In the genomic region with DNA sequence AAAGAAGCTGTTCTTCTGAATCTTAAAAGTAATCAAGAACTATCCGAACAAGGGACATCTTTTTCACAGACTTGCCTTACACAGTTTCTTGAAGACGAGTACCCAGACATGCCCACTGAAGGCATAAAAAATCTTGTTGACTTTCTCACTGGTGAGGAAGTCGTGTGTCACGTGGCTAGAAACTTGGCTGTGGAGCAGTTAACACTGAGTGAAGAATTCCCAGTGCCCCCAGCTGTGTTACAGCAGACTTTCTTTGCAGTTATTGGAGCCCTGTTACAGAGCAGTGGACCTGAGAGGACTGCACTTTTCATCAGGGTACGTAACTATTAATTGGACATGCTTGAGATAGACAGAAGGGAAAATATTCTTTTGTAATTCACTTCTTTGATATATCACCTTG, we compare ENCODE assay signal across 8 cellular contexts. TPM values are rescaled to one million over a fixed set of nuclear protein-coding genes. Genes with fewer than 3 reads are reported as not detected.
DNase-seq lines count a peak whose midpoint lies in the region; ATAC-seq and TF ChIP-seq lines count a peak whose summit lies in the region.

No MANE protein-coding gene starts in this region.

- H3K79me1 ChIP-seq in neuronal stem cell (ENCODE audit: low read depth, low read length) = no peaks in the 10 kb centered on the region

- H3K4ac ChIP-seq in neuronal stem cell (ENCODE audit: low read length) = no peak overlapping the region

- no peaks in the 10 kb centered on the region for H3K27me3 ChIP-seq in Loucy (ENCODE audit: insufficient read depth, low read length, poor library complexity, severe bottlenecking)
- no peaks in the 10 kb centered on the region for H3K27me3 ChIP-seq in neuronal stem cell (ENCODE audit: control insufficient read depth in 3 of 3, insufficient read depth in 3 of 3, low read depth in 1 of 3, low read length in 3 of 3)

- peaks cover 31 to 39% of the 10 kb centered on the region in 2 donors for H3K36me3 Mint-ChIP-seq in CD14-positive monocyte
- peaks cover 0 to 41% (median 11%) of the 10 kb centered on the region in 3 donors for H3K36me3 Mint-ChIP-seq in naive thymus-derived CD8-positive, alpha-beta T cell

- ATAC-seq in naive thymus-derived CD8-positive, alpha-beta T cell = no peak

- peak overlapping the region; percentile 12 to 65 for H3K4me3 Mint-ChIP-seq in CD14-positive monocyte
- peak overlapping the region; percentile 61 to 95 (median 80) for H3K4me3 Mint-ChIP-seq in naive thymus-derived CD8-positive, alpha-beta T cell

- intact Hi-C loops in CD14-positive monocyte (cut with micrococcal nuclease) = loop anchor here (10.0 kb wide), 3 partner anchors 125 to 625 kb away; partner anchors contain the start of genes AP1S3 (in 1 of the 2) and CUL3 (in 1 of the 2)

- POLR2A ChIA-PET in naive thymus-derived CD8-positive, alpha-beta T cell (lab: Charles Lee) = interaction anchor here (0.9 kb wide), 1 partner anchor 15 kb away, joined by 3 read pairs; the partner anchor contains the start of gene WDFY1

- peaks cover 58% of the 10 kb centered on the region for H3K4me1 Mint-ChIP-seq in CD14-positive monocyte
- H3K4me1 Mint-ChIP-seq in naive thymus-derived CD8-positive, alpha-beta T cell = peaks cover 22 to 77% (median 53%) of the 10 kb centered on the region in 4 donors

- no peak overlapping the region for H3K27ac ChIP-seq in neuronal stem cell (replicated peaks; ENCODE audit: low read length)

- no peak overlapping the region for H3K23ac ChIP-seq in neuronal stem cell (ENCODE audit: low read depth, low read length, poor library complexity)

- H3K27me3 Mint-ChIP-seq in CD14-positive monocyte (ENCODE audit: low read depth in 3 of 3) = no peaks in the 10 kb centered on the region
- peaks cover 0 to 1% (median 0%) of the 10 kb centered on the region in 5 donors for H3K27me3 Mint-ChIP-seq in naive thymus-derived CD8-positive, alpha-beta T cell

- no peaks in the 10 kb centered on the region for H3K9me2 ChIP-seq in Loucy (replicated peaks; ENCODE audit: low read depth, low read length)

- H3K14ac ChIP-seq in neuronal stem cell (ENCODE audit: low read length) = no peak overlapping the region

- H4K91ac ChIP-seq in neuronal stem cell (ENCODE audit: low read depth, low read length, poor library complexity) = no peak overlapping the region

- peaks cover 73% of the 10 kb centered on the region for H3K79me2 ChIP-seq in Loucy (ENCODE audit: insufficient read depth, low read length)

- H3K4me2 ChIP-seq in Loucy (ENCODE audit: low read depth, low read length, poor library complexity, severe bottlenecking) = peak overlapping the region; percentile 94
- no peak overlapping the region for H3K4me2 ChIP-seq in neuronal stem cell (ENCODE audit: insufficient read depth, low read length, poor library complexity, severe bottlenecking)

- H4K20me1 ChIP-seq in Loucy (ENCODE audit: insufficient read depth, low read length, poor library complexity, severe bottlenecking) = peaks cover 62% of the 10 kb centered on the region

- H3K4me1 ChIP-seq in Loucy (ENCODE audit: insufficient read depth, low read length, poor library complexity, severe bottlenecking) (peaks cover 43% of the 10 kb centered on the region), neuronal stem cell (ENCODE audit: control insufficient read depth in 2 of 2, insufficient read depth in 1 of 2, low read depth in 1 of 2, low read length in 2 of 2) (peaks cover 6 to 18% of the 10 kb centered on the region in 2 donors)

- H3K4me3 ChIP-seq in Loucy (ENCODE audit: low read length, poor library complexity, severe bottlenecking) (peak overlapping the region; percentile 89), choroid plexus epithelial cell (ENCODE audit: low read depth, low read length) (no peak overlapping the region), neuronal stem cell (ENCODE audit: low read length in 2 of 2) (no peak overlapping the region)

- peaks cover 7% of the 10 kb centered on the region; the same call in 1 of the 2 replicates for H3K36me3 ChIP-seq in Loucy (ENCODE audit: insufficient read depth, low read length)
- H3K36me3 ChIP-seq in neuronal stem cell (replicated peaks in 1 of 2; ENCODE audit: control insufficient read depth in 2 of 2, insufficient read depth in 2 of 2, low read length in 2 of 2) = peaks cover 11 to 58% of the 10 kb centered on the region in 2 donors

- no peak overlapping the region for H2BK120ac ChIP-seq in neuronal stem cell (ENCODE audit: low read depth, low read length)

- no peak overlapping the region for H2BK15ac ChIP-seq in neuronal stem cell (ENCODE audit: low read length)

- no peak overlapping the region for H4K8ac ChIP-seq in neuronal stem cell (ENCODE audit: low read depth, low read length)

- H3K9me3 Mint-ChIP-seq in CD14-positive monocyte = peaks cover 0 to 2% (median 0%) of the 10 kb centered on the region in 7 donors
- no peaks in the 10 kb centered on the region for H3K9me3 Mint-ChIP-seq in naive thymus-derived CD8-positive, alpha-beta T cell

- H3K9ac ChIP-seq in Loucy (ENCODE audit: low read depth, low read length, poor library complexity, severe bottlenecking) (peak overlapping the region; percentile 87), neuronal stem cell (ENCODE audit: low read depth, low read length, poor library complexity) (no peak overlapping the region)

- H3F3A ChIP-seq in Loucy (ENCODE audit: low read depth) = no peaks in the 10 kb centered on the region

- H3K9me3 ChIP-seq in Loucy (ENCODE audit: insufficient read depth, low read depth, low read length) (no peaks in the 10 kb centered on the region), neuronal stem cell (replicated peaks in 1 of 2; ENCODE audit: control insufficient read depth in 2 of 2, insufficient read depth in 1 of 2, low read depth in 1 of 2, low read length in 2 of 2) (no peaks in the 10 kb centered on the region)

- no peak overlapping the region for H3K18ac ChIP-seq in neuronal stem cell (ENCODE audit: low read length)

- TF ChIP-seq CTCF in CD14-positive monocyte (IDR thresholded peaks at IDR 0.05) = no peak
- TF ChIP-seq CTCF in Loucy (conservative IDR thresholded peaks at IDR 0.05; ENCODE audit: low read length) = no peak
- no peak for TF ChIP-seq CTCF in choroid plexus epithelial cell (conservative IDR thresholded peaks at IDR 0.05; ENCODE audit: low read depth, low read length)

- no peak overlapping the region for H2BK12ac ChIP-seq in neuronal stem cell (ENCODE audit: low read length)

- no peak overlapping the region for H2AFZ ChIP-seq in Loucy (ENCODE audit: low read length)
- H2AFZ ChIP-seq in neuronal stem cell (ENCODE audit: low read length) = no peak overlapping the region

- no peak overlapping the region for H2AK5ac ChIP-seq in neuronal stem cell (ENCODE audit: low read depth, low read length)

- DNase-seq in CD14-positive monocyte (ENCODE audit: low spot score) (no peak), choroid plexus epithelial cell (ENCODE audit: low read depth) (peak; percentile 72), NCI-H2171 (lab: John Stamatoyannopoulos, UW) (no peak), neuronal stem cell (ENCODE audit: low spot score) (no peak), NCI-H524 treated with DMSO at 0.1 percent for 48 hours (lab: John Stamatoyannopoulos, UW) (no peak)
- DNase-seq in naive thymus-derived CD8-positive, alpha-beta T cell = peak in 1 of 10 donors; percentile 17
- no peak for DNase-seq in stimulated activated CD8-positive, alpha-beta memory T cell treated with anti-CD3 and anti-CD28 coated beads, Interleukin-4, amount 100 ng/mL, for 48 hours

- peak overlapping the region in 6 of 7 donors; percentile 30 to 84 (median 59) for H3K27ac Mint-ChIP-seq in CD14-positive monocyte
- H3K27ac Mint-ChIP-seq in naive thymus-derived CD8-positive, alpha-beta T cell = peak overlapping the region in 8 of 10 donors; percentile 27 to 92 (median 64)

- H2BK5ac ChIP-seq in neuronal stem cell (ENCODE audit: low read length) = no peak overlapping the region

- WGBS in neuronal stem cell (ENCODE audit: extremely low coverage in 2 of 2, insufficient read length in 2 of 2, insufficient replicate concordance in 1 of 2), 2 donors = no CpG with 5 or more reads among the region's 5 CpGs

RNA-seq across cellular contexts. Expression of gene MRPL44, which starts 2.4 kb away (rescaled TPM):
- 10 to 100 TPM; 25.7 to 28.4 TPM for polyA plus RNA-seq in CD14-positive monocyte
- 10 to 100 TPM; 26.5 to 30.3 TPM for total RNA-seq in naive thymus-derived CD8-positive, alpha-beta T cell
- polyA plus RNA-seq in naive thymus-derived CD8-positive, alpha-beta T cell = 10 to 100 TPM; 29.3 to 36.4 (median 31.2) TPM
- polyA plus RNA-seq in neuronal stem cell (2013, experiment 1 of 2) = 33.4 TPM
- 35.3 TPM for polyA plus RNA-seq in neuronal stem cell (2013, experiment 2 of 2)

RNA-seq across cellular contexts. Expression of gene WDFY1, which starts 14.6 kb away (rescaled TPM):
- polyA plus RNA-seq in CD14-positive monocyte = 10 to 100 TPM; 31.7 to 40.7 TPM
- 10 to 100 TPM; 31.8 to 32.0 TPM for total RNA-seq in naive thymus-derived CD8-positive, alpha-beta T cell
- polyA plus RNA-seq in naive thymus-derived CD8-positive, alpha-beta T cell = 10 to 100 TPM; 15.7 to 24.1 (median 19.1) TPM
- 48.2 TPM for polyA plus RNA-seq in neuronal stem cell (2013, experiment 1 of 2)
- polyA plus RNA-seq in neuronal stem cell (2013, experiment 2 of 2) = 49.2 TPM
